In genomic region chr10:71505862-71506261, GRCh38 we compare ENCODE assay signal across 25 cellular contexts.
"Had no signal": no experiment of that assay in that cellular context is flagged by ENCODE, and none has a peak within 500 bp of the region (broad histone marks: within the 10 kb centered on the region; RNA-seq: fewer than 3 reads in every experiment).

No MANE protein-coding gene starts in this region.

- H3K4me3 Mint-ChIP-seq: dendritic cell treated with granulocyte-macrophage colony-stimulating factor and Interleukin-4, amounts not matched to agents 40 ng/mL and 50 ng/mL, for 4 days; effector memory CD8-positive, alpha-beta T cell; endodermal cell; mesothelial cell of epicardium; naive B cell had no signal

- H3K27me3 Mint-ChIP-seq: dendritic cell treated with granulocyte-macrophage colony-stimulating factor and Interleukin-4, amounts not matched to agents 40 ng/mL and 50 ng/mL, for 4 days had no signal

- H3K27ac ChIP-seq: colonic mucosa, epithelial cell of prostate, esophagus squamous epithelium, gastrocnemius medialis, heart right ventricle, left lung, lower lobe of right lung had no signal

- ATAC-seq: effector memory CD8-positive, alpha-beta T cell; esophagus mucosa; gastrocnemius medialis; heart right ventricle; left lung; left ventricle myocardium superior; lower lobe of right lung; mucosa of descending colon had no signal

- DNase-seq: colonic mucosa; cortex of kidney; effector CD8-positive, alpha-beta T cell; effector memory CD8-positive, alpha-beta T cell; endodermal cell; erythroblast; esophagus squamous epithelium; foreskin fibroblast; foreskin melanocyte; gastrocnemius medialis; glutamatergic neuron; head of caudate nucleus; heart right ventricle; hippocampal formation; left cardiac atrium; left lung; left ventricle myocardium superior; lower lobe of right lung; mesenchymal stem cell; mucosa of descending colon; naive B cell had no signal

- H3K36me3 Mint-ChIP-seq: mesothelial cell of epicardium, naive B cell had no signal

- H3K27ac Mint-ChIP-seq: dendritic cell treated with granulocyte-macrophage colony-stimulating factor and Interleukin-4, amounts not matched to agents 40 ng/mL and 50 ng/mL, for 4 days; effector memory CD8-positive, alpha-beta T cell; endodermal cell; mesothelial cell of epicardium had no signal

- H3K9me3 Mint-ChIP-seq: effector memory CD8-positive, alpha-beta T cell; endodermal cell; mesothelial cell of epicardium had no signal
